ENCODE assay signal across 9 cellular contexts in the genomic region with DNA sequence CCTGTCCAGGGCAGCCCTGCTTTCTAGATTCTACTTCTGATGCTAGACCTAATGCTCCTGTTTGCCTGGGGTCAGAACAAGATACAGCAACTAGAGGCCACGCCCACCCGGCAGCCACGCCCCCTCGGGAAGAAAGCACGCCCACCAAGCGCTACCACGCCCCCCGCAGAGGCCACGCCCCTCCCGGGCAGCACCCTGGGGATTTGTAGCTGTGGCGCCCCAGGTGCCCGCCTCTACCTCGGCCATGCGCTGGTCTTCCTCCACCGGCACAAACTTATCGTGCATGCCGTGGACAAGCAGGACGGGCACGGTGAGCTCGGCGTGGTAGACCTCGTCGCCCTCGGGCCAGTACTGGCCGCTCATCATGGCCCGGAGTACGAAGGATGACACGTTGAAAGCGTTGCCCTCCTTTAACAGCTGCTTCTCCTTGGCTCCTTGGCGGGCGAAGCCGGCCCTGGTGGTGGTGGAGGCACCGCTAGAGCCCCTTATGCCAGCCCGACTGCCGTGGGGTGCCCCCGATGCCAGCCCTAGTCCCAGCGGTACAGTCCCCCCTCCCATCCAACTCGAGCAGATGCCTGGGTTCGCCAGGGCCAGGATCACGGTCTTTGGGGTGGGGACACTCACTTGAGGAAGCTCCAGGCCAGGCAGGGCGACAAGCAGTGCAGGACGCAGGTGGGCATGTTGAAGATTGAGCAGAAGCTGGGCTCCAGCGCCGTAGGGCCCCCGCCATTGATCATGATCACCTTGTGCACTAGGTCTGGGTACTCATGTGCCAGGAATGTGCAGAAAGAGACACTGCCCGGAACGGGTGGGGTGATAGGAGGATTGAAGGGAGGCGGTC. TPM values are rescaled to one million over a fixed set of nuclear protein-coding genes. Genes with fewer than 3 reads are reported as not detected.
A peak's percentile ranks its signal among the peaks of the same experiment; 100 is the strongest.
DNase-seq lines count a peak whose midpoint lies in the region; ATAC-seq and TF ChIP-seq lines count a peak whose summit lies in the region.
"Had no signal": no experiment of that assay in that cellular context is flagged by ENCODE, and none has a peak within 500 bp of the region (broad histone marks: within the 10 kb centered on the region; RNA-seq: fewer than 3 reads in every experiment).

No MANE protein-coding gene starts in this region.

- TF ChIP-seq CTCF in osteoblast (IDR thresholded peaks at IDR 0.05; ENCODE audit: extremely low read depth, low read depth, low read length), result no peak

- no peaks in the 10 kb centered on the region for H3K9me3 ChIP-seq in osteoblast (ENCODE audit: low read depth, low read length)

- peak; percentile 31 for DNase-seq in GDM1 (lab: John Stamatoyannopoulos, UW)
- DNase-seq in NCI-H82 (lab: John Stamatoyannopoulos, UW), result peak; percentile 70
- peak; percentile 84 for DNase-seq in activated effector memory CD4-positive, alpha-beta T cell treated with anti-CD3 and anti-CD28 coated beads, Interleukin-2, amount 50 U/mL, for 16 hours
- DNase-seq in osteoblast (ENCODE audit: insufficient read length, low spot score, missing footprints), result peak; percentile 88
- no peak for DNase-seq in NCI-H128 (lab: John Stamatoyannopoulos, UW; ENCODE audit: unreplicated experiment)
- no peak for DNase-seq in cerebellar cortex (ENCODE audit: low spot score)
- DNase-seq in ureter (ENCODE audit: low spot score), result no peak

- no peaks in the 10 kb centered on the region for H4K20me1 ChIP-seq in osteoblast (ENCODE audit: insufficient read depth, low read length)

- H3K4me3 ChIP-seq in osteoblast (ENCODE audit: insufficient read depth, low read length), result no peak overlapping the region
- H3K4me3 ChIP-seq: psoas muscle had no signal

- peaks cover 11% of the 10 kb centered on the region for H3K4me1 Mint-ChIP-seq in stimulated activated memory B cell treated with anti-CD40 and anti-IgM and Interleukin-4, amounts not matched to agents 10 μg/mL and 1 μg/mL and 100 μg/mL, for 72 hours

- no peak overlapping the region for H3K27ac ChIP-seq in osteoblast (ENCODE audit: low read depth, low read length)
- H3K27ac ChIP-seq: psoas muscle had no signal

- H3K9me3 Mint-ChIP-seq in stimulated activated memory B cell treated with anti-CD40 and anti-IgM and Interleukin-4, amounts not matched to agents 10 μg/mL and 1 μg/mL and 100 μg/mL, for 72 hours, result no peaks in the 10 kb centered on the region

- no peak for ATAC-seq in stimulated activated memory B cell treated with anti-CD40 and anti-IgM and Interleukin-4, amounts not matched to agents 10 μg/mL and 1 μg/mL and 100 μg/mL, for 72 hours

- H3K36me3 Mint-ChIP-seq in stimulated activated memory B cell treated with anti-CD40 and anti-IgM and Interleukin-4, amounts not matched to agents 10 μg/mL and 1 μg/mL and 100 μg/mL, for 72 hours, result peaks cover 7% of the 10 kb centered on the region

- H3K4me3 Mint-ChIP-seq in stimulated activated memory B cell treated with anti-CD40 and anti-IgM and Interleukin-4, amounts not matched to agents 10 μg/mL and 1 μg/mL and 100 μg/mL, for 72 hours, result no peak overlapping the region

- H3K27me3 Mint-ChIP-seq in stimulated activated memory B cell treated with anti-CD40 and anti-IgM and Interleukin-4, amounts not matched to agents 10 μg/mL and 1 μg/mL and 100 μg/mL, for 72 hours, result no peaks in the 10 kb centered on the region

- H3K36me3 ChIP-seq in osteoblast (ENCODE audit: insufficient read depth, low read length), result no peaks in the 10 kb centered on the region

- H3K27me3 ChIP-seq in osteoblast (ENCODE audit: insufficient read depth, low read length), result no peaks in the 10 kb centered on the region

- H3K4me2 ChIP-seq in osteoblast (ENCODE audit: insufficient read depth, low read length), result no peak overlapping the region

- no peak overlapping the region for H3K27ac Mint-ChIP-seq in stimulated activated memory B cell treated with anti-CD40 and anti-IgM and Interleukin-4, amounts not matched to agents 10 μg/mL and 1 μg/mL and 100 μg/mL, for 72 hours

- no peak overlapping the region for H2AFZ ChIP-seq in osteoblast (ENCODE audit: low read length)

- peaks cover 6% of the 10 kb centered on the region for H3K4me1 ChIP-seq in osteoblast (ENCODE audit: insufficient read depth, low read length)
- H3K4me1 ChIP-seq: psoas muscle had no signal

- H3K79me2 ChIP-seq in osteoblast (ENCODE audit: insufficient read depth, low read length), result no peaks in the 10 kb centered on the region

RNA-seq across cellular contexts. Expression of a gene that starts 9.0 kb away (rescaled TPM):
- total RNA-seq in osteoblast (12.7 and 14.8 TPM in 2 replicates), ureter (6.3 TPM)

RNA-seq across cellular contexts. Expression of a gene that starts 11.4 kb away (rescaled TPM):
- total RNA-seq in osteoblast (21.8 and 40.5 TPM in 2 replicates), ureter (48.5 TPM)

RNA-seq across cellular contexts. Expression of a gene that starts 12.6 kb away (rescaled TPM):
- total RNA-seq in osteoblast, result not detected in 2 replicates
- 0.23 TPM for total RNA-seq in ureter

RNA-seq across cellular contexts. Expression of a gene that starts 15.1 kb away (rescaled TPM):
- 8.5 and 11.6 TPM in 2 replicates for total RNA-seq in osteoblast
- 32.0 TPM for total RNA-seq in ureter

RNA-seq across cellular contexts. Expression of a gene that starts 27.0 kb away (rescaled TPM):
- total RNA-seq in osteoblast, result 74.8 and 76.7 TPM in 2 replicates
- 67.7 TPM for total RNA-seq in ureter

Comparison
In these comparisons a context has a peak if more than half of its experiments do, and no peak if none do; other contexts are left out.
1. DNase-seq: peak in GDM1 (single experiment), NCI-H82 (single experiment), activated effector memory CD4-positive, alpha-beta T cell treated with anti-CD3 and anti-CD28 coated beads, Interleukin-2, amount 50 U/mL, for 16 hours (single experiment) and osteoblast (single experiment); none in NCI-H128 (single experiment), cerebellar cortex (single experiment) and ureter (single experiment).